Comparison of ENCODE assay signal across 12 cellular contexts in genomic region chr5:144368556-144368955, GRCh38.
DNase-seq lines count a peak whose midpoint lies in the region; TF ChIP-seq lines count a peak whose summit lies in the region.
"Had no signal": no experiment of that assay in that cellular context is flagged by ENCODE, and none has a peak within 500 bp of the region (broad histone marks: within the 10 kb centered on the region; RNA-seq: fewer than 3 reads in every experiment).

No MANE protein-coding gene starts in this region.

- DNase-seq in NCI-H1694 (lab: John Stamatoyannopoulos, UW) (peak; percentile 0), NCI-H1694 treated with DMSO at 0.1 percent for 48 hours (lab: John Stamatoyannopoulos, UW) (no peak), NCI-H345 treated with DMSO at 0.1 percent for 48 hours (lab: John Stamatoyannopoulos, UW; ENCODE audit: unreplicated experiment) (peak; percentile 69), cardiac fibroblast (ENCODE audit: low read depth in 2 of 2) (peak; percentile 10 to 59), skeletal muscle cell (ENCODE audit: low read depth) (peak; percentile 15), middle frontal gyrus (ENCODE audit: extremely low spot score, low spot score) (no peak), retina (no peak), SIG-M5 treated with dmso at 0.1 percent for 504 hours (lab: John Stamatoyannopoulos, UW; ENCODE audit: unreplicated experiment) (no peak)
- DNase-seq: activated naive CD8-positive, alpha-beta T cell treated with anti-CD3 and anti-CD28 coated beads, Interleukin-2, amount 10 ng/mL, durations not matched to agents 7 days and 5 days; head of caudate nucleus; left lung; Right ventricle myocardium superior had no signal

- no peak for TF ChIP-seq CTCF in cardiac fibroblast (IDR thresholded peaks at IDR 0.05; ENCODE audit: low read depth, low read length)

- H3K4me3 ChIP-seq in cardiac fibroblast (replicated peaks in 1 of 2; ENCODE audit: low read depth in 2 of 2, low read length in 2 of 2) (no peak overlapping the region), skeletal muscle cell (ENCODE audit: low read depth, low read length) (no peak overlapping the region)
- H3K4me3 ChIP-seq: left lung had no signal

Comparison
In these comparisons a context has a peak if more than half of its experiments do, and no peak if none do; other contexts are left out.
1. DNase-seq: peak in NCI-H1694 (single experiment), NCI-H345 treated with DMSO at 0.1 percent for 48 hours (single experiment), cardiac fibroblast (2 of 2) and skeletal muscle cell (single experiment); none in NCI-H1694 treated with DMSO at 0.1 percent for 48 hours (single experiment), middle frontal gyrus (single experiment), retina (single experiment) and SIG-M5 treated with dmso at 0.1 percent for 504 hours (single experiment).